Comparison of ENCODE assay signal across 18 cellular contexts in the genomic region with DNA sequence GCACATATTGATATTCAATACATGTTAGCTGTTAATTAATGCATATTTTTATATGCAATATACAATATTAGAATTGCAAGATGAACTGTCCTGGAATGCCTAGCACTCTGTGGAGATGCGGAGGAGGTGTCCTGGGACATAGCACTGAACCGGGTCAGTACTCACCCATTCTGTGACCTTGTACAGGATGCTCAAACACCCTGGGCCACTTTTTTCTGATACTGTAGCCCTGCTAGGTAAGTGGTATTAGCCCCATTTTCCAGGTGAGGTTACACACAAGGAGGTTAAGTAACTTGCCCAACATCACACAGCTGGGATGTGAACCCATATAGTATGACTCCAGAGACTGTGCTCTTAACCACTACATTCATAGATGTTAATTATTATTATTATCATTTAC.
"Had no signal": no experiment of that assay in that cellular context is flagged by ENCODE, and none has a peak within 500 bp of the region (broad histone marks: within the 10 kb centered on the region; RNA-seq: fewer than 3 reads in every experiment).

No MANE protein-coding gene starts in this region.

- DNase-seq: effector memory CD4-positive, alpha-beta T cell; gastrocnemius medialis; immature natural killer cell; left cardiac atrium; left ventricle myocardium inferior; lower lobe of right lung; posterior cingulate gyrus; sigmoid colon; stimulated activated naive CD8-positive, alpha-beta T cell treated with anti-CD3 and anti-CD28 coated beads, Interleukin-15, Interleukin-2, amounts not matched to agents 100 U/mL and 50 U/mL, for 24 hours; thyroid gland; upper lobe of left lung; uterus had no signal

- H3K36me3 Mint-ChIP-seq: immature natural killer cell had no signal

- H3K27me3 ChIP-seq: esophagus muscularis mucosa, gastrocnemius medialis, sigmoid colon, suprapubic skin, thyroid gland, upper lobe of left lung, uterus had no signal

- H3K9me3 Mint-ChIP-seq: immature natural killer cell, mesothelial cell of epicardium, nephron had no signal

- H3K27me3 Mint-ChIP-seq: memory B cell had no signal

- H3K27ac ChIP-seq: gastrocnemius medialis, left ventricle myocardium inferior, lower lobe of right lung, suprapubic skin, thyroid gland had no signal

- H3K9me3 ChIP-seq: esophagus muscularis mucosa, gastrocnemius medialis, left ventricle myocardium inferior, lower lobe of right lung, sigmoid colon, suprapubic skin, thyroid gland, upper lobe of left lung, uterus had no signal

- ATAC-seq: gastrocnemius medialis; left cardiac atrium; lower lobe of right lung; stimulated activated naive CD8-positive, alpha-beta T cell treated with anti-CD3 and anti-CD28 coated beads, Interleukin-15, Interleukin-2, amounts not matched to agents 100 U/mL and 50 U/mL, for 24 hours had no signal

- H3K4me3 ChIP-seq: esophagus muscularis mucosa, gastrocnemius medialis, left ventricle myocardium inferior, lower lobe of right lung, sigmoid colon, skin epidermis, suprapubic skin, thyroid gland, uterus had no signal

- H3K36me3 ChIP-seq: gastrocnemius medialis, left ventricle myocardium inferior, lower lobe of right lung, sigmoid colon, suprapubic skin, thyroid gland, upper lobe of left lung, uterus had no signal
